8 cellular contexts compared by ENCODE assay signal in genomic region chr1:184037849-184038591, GRCh38. TPM values are rescaled to one million over a fixed set of nuclear protein-coding genes. Genes with fewer than 3 reads are reported as not detected.
DNase-seq lines count a peak whose midpoint lies in the region; ATAC-seq and TF ChIP-seq lines count a peak whose summit lies in the region.

No MANE protein-coding gene starts in this region.

- intact Hi-C loops in activated CD4-positive, alpha-beta T cell treated with anti-CD3 and anti-CD28 coated beads, Interleukin-2, amount 10 ng/mL, durations not matched to agents 24 days and 14 days (cut with micrococcal nuclease): loop anchor here (1.0 to 10.0 kb wide), 4 partner anchors 13 to 566 kb away; partner anchors contain the start of genes SMG7 and TSEN15
- intact Hi-C loops in activated T-helper 1 cell treated with anti-CD3 and anti-CD28 coated beads, Interleukin-12 subunit alpha, Interleukin-12 subunit beta, Interleukin-2, Interleukin-4 antibody, amounts not matched to agents 30 ng/mL and 10 ng/mL and 1 ng/mL, durations not matched to agents 14 hours and 24 hours and 36 hours (cut with micrococcal nuclease): loop anchor here (1.0 kb wide), 2 partner anchors 13 to 82 kb away; partner anchors contain the start of gene TSEN15
- intact Hi-C loops in stomach (cut with DNase I; ENCODE audit: low total_unique reads): no loop called here

- H3K27me3 ChIP-seq in stomach: peaks cover 0 to 30% (median 15%) of the 10 kb centered on the region in 3 donors

- 73 to 83% (median 76%) methylated on average over 13 of the region's 13 CpGs for WGBS in stomach, 5 donors

- no peaks in the 10 kb centered on the region for H3K36me3 Mint-ChIP-seq in activated CD4-positive, alpha-beta T cell treated with anti-CD3 and anti-CD28 coated beads, Interleukin-2, amount 10 ng/mL, durations not matched to agents 24 days and 14 days (ENCODE audit: low read depth)
- peaks cover 5% of the 10 kb centered on the region for H3K36me3 Mint-ChIP-seq in activated T-helper 1 cell treated with anti-CD3 and anti-CD28 coated beads, Interleukin-12 subunit alpha, Interleukin-12 subunit beta, Interleukin-2, Interleukin-4 antibody, amounts not matched to agents 30 ng/mL and 10 ng/mL and 1 ng/mL, durations not matched to agents 14 hours and 24 hours and 36 hours (ENCODE audit: low read depth)

- H3K27ac Mint-ChIP-seq in activated CD4-positive, alpha-beta T cell treated with anti-CD3 and anti-CD28 coated beads, Interleukin-2, amount 10 ng/mL, durations not matched to agents 24 days and 14 days: no peak overlapping the region
- peak overlapping the region; percentile 42 for H3K27ac Mint-ChIP-seq in activated T-helper 1 cell treated with anti-CD3 and anti-CD28 coated beads, Interleukin-12 subunit alpha, Interleukin-12 subunit beta, Interleukin-2, Interleukin-4 antibody, amounts not matched to agents 30 ng/mL and 10 ng/mL and 1 ng/mL, durations not matched to agents 14 hours and 24 hours and 36 hours

- no peaks in the 10 kb centered on the region for H3K36me3 ChIP-seq in stomach

- no peak for TF ChIP-seq POLR2A in stomach (IDR thresholded peaks at IDR 0.05)

- H3K9me3 Mint-ChIP-seq in activated CD4-positive, alpha-beta T cell treated with anti-CD3 and anti-CD28 coated beads, Interleukin-2, amount 10 ng/mL, durations not matched to agents 24 days and 14 days: peaks cover 4% of the 10 kb centered on the region
- H3K9me3 Mint-ChIP-seq in activated T-helper 1 cell treated with anti-CD3 and anti-CD28 coated beads, Interleukin-12 subunit alpha, Interleukin-12 subunit beta, Interleukin-2, Interleukin-4 antibody, amounts not matched to agents 30 ng/mL and 10 ng/mL and 1 ng/mL, durations not matched to agents 14 hours and 24 hours and 36 hours: no peaks in the 10 kb centered on the region

- no peak for TF ChIP-seq CTCF in stomach (IDR thresholded peaks at IDR 0.05)

- peaks cover 72% of the 10 kb centered on the region for H3K27me3 Mint-ChIP-seq in activated CD4-positive, alpha-beta T cell treated with anti-CD3 and anti-CD28 coated beads, Interleukin-2, amount 10 ng/mL, durations not matched to agents 24 days and 14 days
- H3K27me3 Mint-ChIP-seq in activated T-helper 1 cell treated with anti-CD3 and anti-CD28 coated beads, Interleukin-12 subunit alpha, Interleukin-12 subunit beta, Interleukin-2, Interleukin-4 antibody, amounts not matched to agents 30 ng/mL and 10 ng/mL and 1 ng/mL, durations not matched to agents 14 hours and 24 hours and 36 hours (ENCODE audit: insufficient read depth): peaks cover 65% of the 10 kb centered on the region

- H3K4me1 ChIP-seq in stomach: peaks cover 10 to 24% (median 21%) of the 10 kb centered on the region in 4 donors

- H3K9me3 ChIP-seq in iPS-18c (ENCODE audit: control insufficient read depth, insufficient read depth, low read length): no peaks in the 10 kb centered on the region
- no peaks in the 10 kb centered on the region for H3K9me3 ChIP-seq in stomach

- H3K4me1 Mint-ChIP-seq in activated CD4-positive, alpha-beta T cell treated with anti-CD3 and anti-CD28 coated beads, Interleukin-2, amount 10 ng/mL, durations not matched to agents 24 days and 14 days: peaks cover 14% of the 10 kb centered on the region
- peaks cover 26% of the 10 kb centered on the region for H3K4me1 Mint-ChIP-seq in activated T-helper 1 cell treated with anti-CD3 and anti-CD28 coated beads, Interleukin-12 subunit alpha, Interleukin-12 subunit beta, Interleukin-2, Interleukin-4 antibody, amounts not matched to agents 30 ng/mL and 10 ng/mL and 1 ng/mL, durations not matched to agents 14 hours and 24 hours and 36 hours (ENCODE audit: low read depth)

- H3K27ac ChIP-seq in stomach: peak overlapping the region in 1 of 5 donors; percentile 80

- no peak for TF ChIP-seq EP300 in stomach (IDR thresholded peaks at IDR 0.05)

- DNase-seq in activated CD4-positive, alpha-beta T cell treated with anti-CD3 and anti-CD28 coated beads, Interleukin-2, amount 10 ng/mL, durations not matched to agents 24 days and 14 days: peak; percentile 52
- no peak for DNase-seq in activated CD4-positive, alpha-beta T cell treated with anti-CD3 and anti-CD28 coated beads, Interleukin-2, amount 50 U/mL, for 4 hours
- DNase-seq in activated T-helper 1 cell treated with anti-CD3 and anti-CD28 coated beads, Interleukin-12 subunit alpha, Interleukin-12 subunit beta, Interleukin-2, Interleukin-4 antibody, amounts not matched to agents 30 ng/mL and 10 ng/mL and 1 ng/mL, durations not matched to agents 14 hours and 24 hours and 36 hours (ENCODE audit: low spot score): no peak
- DNase-seq in stomach (no peak), DMS79 (lab: John Stamatoyannopoulos, UW) (no peak), NCI-H146 treated with DMSO at 0.1 percent for 48 hours (lab: John Stamatoyannopoulos, UW; ENCODE audit: unreplicated experiment) (no peak)

- peak overlapping the region; percentile 69 for H3K4me3 Mint-ChIP-seq in activated CD4-positive, alpha-beta T cell treated with anti-CD3 and anti-CD28 coated beads, Interleukin-2, amount 10 ng/mL, durations not matched to agents 24 days and 14 days
- peak overlapping the region; percentile 68 for H3K4me3 Mint-ChIP-seq in activated T-helper 1 cell treated with anti-CD3 and anti-CD28 coated beads, Interleukin-12 subunit alpha, Interleukin-12 subunit beta, Interleukin-2, Interleukin-4 antibody, amounts not matched to agents 30 ng/mL and 10 ng/mL and 1 ng/mL, durations not matched to agents 14 hours and 24 hours and 36 hours

- ATAC-seq in HG03025 (IDR thresholded peaks at IDR 0.05; ENCODE audit: low FRiP score, unreplicated experiment): no peak

- H3K4me3 ChIP-seq in iPS-18c (ENCODE audit: insufficient read depth, low read depth, low read length) (peak overlapping the region; percentile 72), stomach (peak overlapping the region; percentile 67 to 91 (median 74))

RNA-seq across cellular contexts. Expression of gene COLGALT2, which starts 0.5 kb away (rescaled TPM):
- total RNA-seq in activated CD4-positive, alpha-beta T cell treated with anti-CD3 and anti-CD28 coated beads, Interleukin-2, amount 10 ng/mL, durations not matched to agents 24 days and 14 days: 1.3 and 1.7 TPM in 2 replicates
- total RNA-seq in activated T-helper 1 cell treated with anti-CD3 and anti-CD28 coated beads, Interleukin-12 subunit alpha, Interleukin-12 subunit beta, Interleukin-2, Interleukin-4 antibody, amounts not matched to agents 30 ng/mL and 10 ng/mL and 1 ng/mL, durations not matched to agents 14 hours and 24 hours and 36 hours: 1.8 and 1.9 TPM in 2 replicates
- 1 to 10 TPM in 2 of 5 donors, under 1 TPM in 2, not detected in 1; 0.45 to 3.5 (median 0.94) TPM for total RNA-seq in stomach
- polyA plus RNA-seq in stomach: under 1 TPM in 2 of 3 donors, not detected in 1; 0.31 to 0.95 TPM

RNA-seq across cellular contexts. Expression of gene TSEN15, which starts 13.5 kb away (rescaled TPM):
- total RNA-seq in activated CD4-positive, alpha-beta T cell treated with anti-CD3 and anti-CD28 coated beads, Interleukin-2, amount 10 ng/mL, durations not matched to agents 24 days and 14 days: 44.9 and 48.3 TPM in 2 replicates
- total RNA-seq in activated T-helper 1 cell treated with anti-CD3 and anti-CD28 coated beads, Interleukin-12 subunit alpha, Interleukin-12 subunit beta, Interleukin-2, Interleukin-4 antibody, amounts not matched to agents 30 ng/mL and 10 ng/mL and 1 ng/mL, durations not matched to agents 14 hours and 24 hours and 36 hours: 49.8 and 50.2 TPM in 2 replicates
- 100 to 1,000 TPM in 1 of 5 donors, 10 to 100 TPM in 4; 11.6 to 137 (median 35.7) TPM for total RNA-seq in stomach
- polyA plus RNA-seq in stomach: 10 to 100 TPM; 17.7 to 22.7 (median 17.9) TPM
